ENCODE assay signal across 8 cellular contexts in the genomic region with DNA sequence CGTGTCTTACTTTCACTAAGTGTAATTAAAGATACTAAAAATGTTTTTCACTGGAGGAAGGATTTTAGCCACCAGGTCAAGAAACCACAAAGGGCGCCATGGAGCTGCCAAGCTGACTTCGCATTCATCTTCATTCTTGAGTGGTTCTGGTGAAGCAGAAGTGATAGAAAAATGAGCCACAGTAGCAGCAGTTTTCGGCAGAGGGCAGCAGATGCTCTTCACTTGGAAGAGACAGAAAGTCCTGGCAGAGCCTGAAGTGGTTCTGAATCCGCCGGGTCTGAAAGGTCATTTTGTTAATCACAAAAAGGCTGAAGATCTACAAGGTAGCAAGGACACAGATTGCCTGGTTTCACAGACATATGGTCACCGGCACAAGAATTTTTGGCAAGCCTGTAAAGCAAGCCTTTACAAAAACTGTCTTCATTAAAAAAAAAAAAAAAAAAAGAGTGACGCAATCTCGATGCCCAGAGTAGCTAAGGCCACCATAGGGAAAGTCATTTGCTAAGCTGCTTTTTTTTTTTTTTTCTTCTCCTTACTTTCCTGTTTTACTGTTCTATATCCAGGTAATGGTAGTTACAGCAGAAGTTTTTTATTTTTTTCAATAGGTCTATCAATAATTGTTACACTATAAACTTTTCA.
DNase-seq lines count a peak whose midpoint lies in the region; ATAC-seq, FAIRE-seq and TF ChIP-seq lines count a peak whose summit lies in the region.

No MANE protein-coding gene starts in this region.

- TF ChIP-seq CTCF in LNCaP clone FGC (IDR thresholded peaks at IDR 0.05; ENCODE audit: control insufficient read depth, extremely low read depth, insufficient read depth) (peak; percentile 90), WERI-Rb-1 (IDR thresholded peaks at IDR 0.05; ENCODE audit: low read depth, low read length) (peak; percentile 79)

- no peaks in the 10 kb centered on the region for H3K27me3 ChIP-seq in WERI-Rb-1 (ENCODE audit: insufficient read depth, low read depth, severe bottlenecking)

- FAIRE-seq in GM12891 (lab: Jason Lieb, UNC) = no peak

- H3K36me3 ChIP-seq in WERI-Rb-1 = no peaks in the 10 kb centered on the region

- DNase-seq in AG20443 (ENCODE audit: low spot score) (peak; percentile 82), LNCaP clone FGC (ENCODE audit: low read depth) (peak; percentile 78), WERI-Rb-1 (peak; percentile 79), iPS-NIHi7 (ENCODE audit: extremely low spot score) (peak; percentile 74), T-helper 1 cell (no peak), GM12891 (ENCODE audit: insufficient read length, low spot score) (no peak)

- H3K9me3 ChIP-seq in WERI-Rb-1 (ENCODE audit: severe bottlenecking) = no peaks in the 10 kb centered on the region

- H3K27ac ChIP-seq in WERI-Rb-1 = no peak overlapping the region

- TF ChIP-seq POLR2A in GM12891 (IDR thresholded peaks at IDR 0.05; ENCODE audit: low read depth, low read length) = no peak

- no peak for ATAC-seq in HG03095 (IDR thresholded peaks at IDR 0.05; ENCODE audit: unreplicated experiment)
- ATAC-seq in HG02678 (IDR thresholded peaks at IDR 0.05; ENCODE audit: unreplicated experiment) = no peak

- H3K4me3 ChIP-seq in LNCaP clone FGC (ENCODE audit: low read depth, low read length) (no peak overlapping the region), WERI-Rb-1 (ENCODE audit: low read depth, low read length) (no peak overlapping the region)

TF ChIP-seq in GM12891, 5 proteins besides CTCF, POLR2A, EP300 and RAD21:
- TF ChIP-seq TAF1 (IDR thresholded peaks at IDR 0.05; ENCODE audit: low read depth, low read length) (no peak), SPI1 (IDR thresholded peaks at IDR 0.05; ENCODE audit: low read depth, low read length) (no peak), POLR2AphosphoS5 (IDR thresholded peaks at IDR 0.05; ENCODE audit: low read depth, low read length) (no peak), POU2F2 (IDR thresholded peaks at IDR 0.05; ENCODE audit: low read depth, low read length) (no peak), PAX5 (IDR thresholded peaks at IDR 0.05; ENCODE audit: insufficient read depth, low read length, severe bottlenecking) (no peak)
TF ChIP-seq in GM12891: peak in this region for 0.

Comparison
In these comparisons a context has a peak if more than half of its experiments do, and no peak if none do; other contexts are left out.
1. DNase-seq: peak in AG20443 (single experiment), LNCaP clone FGC (single experiment), WERI-Rb-1 (single experiment) and iPS-NIHi7 (single experiment); none in T-helper 1 cell (0 of 5) and GM12891 (single experiment).